ENCODE assay signal across 13 cellular contexts in genomic region chr16:66519482-66519881, GRCh38. TPM values are rescaled to one million over a fixed set of nuclear protein-coding genes. Genes with fewer than 3 reads are reported as not detected.
A peak's percentile ranks its signal among the peaks of the same experiment; 100 is the strongest.
DNase-seq lines count a peak whose midpoint lies in the region; ATAC-seq and TF ChIP-seq lines count a peak whose summit lies in the region.
"Had no signal": no experiment of that assay in that cellular context is flagged by ENCODE, and none has a peak within 500 bp of the region (broad histone marks: within the 10 kb centered on the region; RNA-seq: fewer than 3 reads in every experiment).

No MANE protein-coding gene starts in this region.

- peaks cover 95% of the 10 kb centered on the region for H3K4me1 ChIP-seq in BLaER1
- H3K4me1 ChIP-seq in MM.1S (ENCODE audit: low read length) = peaks cover 80% of the 10 kb centered on the region
- H3K4me1 ChIP-seq in endodermal cell (ENCODE audit: control insufficient read depth, insufficient read depth, low read length) = no peaks in the 10 kb centered on the region
- H3K4me1 ChIP-seq in neutrophil (ENCODE audit: control insufficient read depth in 1 of 2, insufficient read depth in 1 of 2, low read depth in 1 of 2, low read length in 1 of 2) = peaks cover 98 to 99% of the 10 kb centered on the region in 2 experiments

- H3K27ac Mint-ChIP-seq in endodermal cell (no peak overlapping the region), chondrocyte (ENCODE audit: unreplicated experiment) (no peak overlapping the region)

- H4K20me1 ChIP-seq in BLaER1 = no peaks in the 10 kb centered on the region
- no peaks in the 10 kb centered on the region for H4K20me1 ChIP-seq in MM.1S (ENCODE audit: insufficient read depth, low read length)

- WGBS in endodermal cell (ENCODE audit: insufficient coverage in 1 of 2, insufficient read length in 1 of 2), 2 experiments = 83 to 94% methylated on average over 3 to 5 of the region's 5 CpGs

- H3K4me3 ChIP-seq in BLaER1 (no peak overlapping the region), MM.1S (ENCODE audit: low read length) (no peak overlapping the region), endodermal cell (ENCODE audit: low read length) (no peak overlapping the region), neutrophil (ENCODE audit: low read depth in 1 of 2, low read length in 1 of 2) (peak overlapping the region; percentile 38 to 76)
- H3K4me3 ChIP-seq: SJSA1 had no signal

- ATAC-seq in HG03469 (IDR thresholded peaks at IDR 0.05; ENCODE audit: unreplicated experiment) (no peak), GM21390 (IDR thresholded peaks at IDR 0.05; ENCODE audit: unreplicated experiment) (no peak)

- H3K9ac ChIP-seq in BLaER1 (peak overlapping the region; percentile 36; the same call in 1 of the 2 replicates), MM.1S (ENCODE audit: low read length) (no peak overlapping the region), endodermal cell (ENCODE audit: extremely low read depth, low read length, poor library complexity, severe bottlenecking) (no peak overlapping the region)

- H3K9me3 ChIP-seq in BLaER1 (no peaks in the 10 kb centered on the region), MM.1S (replicated peaks; ENCODE audit: insufficient read depth, low read length) (no peaks in the 10 kb centered on the region), endodermal cell (ENCODE audit: control insufficient read depth, low read length) (no peaks in the 10 kb centered on the region), neutrophil (no peaks in the 10 kb centered on the region)
- H3K9me3 ChIP-seq: SJSA1 had no signal

- H3K36me3 Mint-ChIP-seq in endodermal cell (ENCODE audit: low read depth) = peaks cover 11% of the 10 kb centered on the region
- H3K36me3 Mint-ChIP-seq in chondrocyte (ENCODE audit: low read depth) = peaks cover 5% of the 10 kb centered on the region
- H3K36me3 Mint-ChIP-seq: activated naive CD4-positive, alpha-beta T cell treated with anti-CD3 and anti-CD28 coated beads, Interleukin-2, amount 50 U/mL, for 24 hours had no signal

- peaks cover 20% of the 10 kb centered on the region for H3K4me1 Mint-ChIP-seq in endodermal cell
- peaks cover 70% of the 10 kb centered on the region for H3K4me1 Mint-ChIP-seq in chondrocyte (ENCODE audit: low read depth)

- H3K79me2 ChIP-seq in MM.1S (ENCODE audit: low read length) = peaks cover 35% of the 10 kb centered on the region

- no peaks in the 10 kb centered on the region for H3K9me2 ChIP-seq in MM.1S (replicated peaks; ENCODE audit: insufficient read depth, low read length)

- H3K27ac ChIP-seq in BLaER1 (peak overlapping the region; percentile 92), MM.1S (ENCODE audit: low read length) (peak overlapping the region; percentile 92; the same call in 1 of the 2 replicates), endodermal cell (ENCODE audit: low read depth, low read length) (no peak overlapping the region), neutrophil (peak overlapping the region; percentile 98)
- H3K27ac ChIP-seq: SJSA1 had no signal

- peaks cover 65% of the 10 kb centered on the region for H3F3A ChIP-seq in MM.1S (ENCODE audit: insufficient read depth, low read length)

- H3K9me3 Mint-ChIP-seq in endodermal cell = peaks cover 4% of the 10 kb centered on the region
- H3K9me3 Mint-ChIP-seq in chondrocyte (ENCODE audit: low read depth) = no peaks in the 10 kb centered on the region
- H3K9me3 Mint-ChIP-seq: activated naive CD4-positive, alpha-beta T cell treated with anti-CD3 and anti-CD28 coated beads, Interleukin-2, amount 50 U/mL, for 24 hours had no signal

- DNase-seq in MM.1S (no peak), endodermal cell (peak; percentile 45), chondrocyte (ENCODE audit: low spot score) (no peak)
- DNase-seq in activated CD4-positive, CD25-positive, alpha-beta regulatory T cell treated with anti-CD3 and anti-CD28 coated beads, Interleukin-2, amount 50 U/mL, for 72 hours = no peak
- DNase-seq: glutamatergic neuron, NCI-H1048, NCI-H524 had no signal

- no peaks in the 10 kb centered on the region for H3K36me3 ChIP-seq in BLaER1
- no peaks in the 10 kb centered on the region for H3K36me3 ChIP-seq in MM.1S (replicated peaks; ENCODE audit: insufficient read depth, low read length)
- no peaks in the 10 kb centered on the region for H3K36me3 ChIP-seq in endodermal cell (ENCODE audit: control insufficient read depth, insufficient read depth, low read length)
- H3K36me3 ChIP-seq in neutrophil = no peaks in the 10 kb centered on the region

- H3K27me3 ChIP-seq in BLaER1 (no peaks in the 10 kb centered on the region), MM.1S (replicated peaks; ENCODE audit: insufficient read depth, low read length) (no peaks in the 10 kb centered on the region), endodermal cell (ENCODE audit: control insufficient read depth, insufficient read depth, low read length, poor library complexity, severe bottlenecking) (no peaks in the 10 kb centered on the region), neutrophil (no peaks in the 10 kb centered on the region)
- H3K27me3 ChIP-seq: SJSA1 had no signal

- H2AFZ ChIP-seq in MM.1S (ENCODE audit: low read length) = no peak overlapping the region

- peak overlapping the region; percentile 92 for H3K4me2 ChIP-seq in BLaER1
- no peak overlapping the region for H3K4me2 ChIP-seq in MM.1S (ENCODE audit: low read depth, low read length)

- TF ChIP-seq CTCF in MM.1S (IDR thresholded peaks at IDR 0.05; ENCODE audit: low read length) (no peak), endodermal cell (conservative IDR thresholded peaks at IDR 0.05) (no peak), neutrophil (IDR thresholded peaks at IDR 0.05) (no peak), chondrocyte (IDR thresholded peaks at IDR 0.05) (no peak)

- H3K4me3 Mint-ChIP-seq in endodermal cell (no peak overlapping the region), chondrocyte (ENCODE audit: unreplicated experiment) (no peak overlapping the region)

- no peaks in the 10 kb centered on the region for H3K27me3 Mint-ChIP-seq in endodermal cell (ENCODE audit: insufficient read depth)
- no peaks in the 10 kb centered on the region for H3K27me3 Mint-ChIP-seq in chondrocyte (ENCODE audit: low read depth)
- H3K27me3 Mint-ChIP-seq: activated naive CD4-positive, alpha-beta T cell treated with anti-CD3 and anti-CD28 coated beads, Interleukin-2, amount 50 U/mL, for 24 hours had no signal

RNA-seq across cellular contexts. Expression of gene TK2, which starts 30.4 kb away (rescaled TPM):
- total RNA-seq in endodermal cell = 10 to 100 TPM in 1 of 2 donors, 1 to 10 TPM in 1; 7.9 to 11.5 TPM
- 11.3 TPM for polyA plus RNA-seq in endodermal cell (2013, experiment 1 of 2)
- polyA plus RNA-seq in endodermal cell (2013, experiment 2 of 2) = 10.2 TPM
- 30.4 to 34.3 TPM (median 33.6 TPM) in 3 replicates for total RNA-seq in chondrocyte

RNA-seq across cellular contexts. Expression of gene CKLF, which starts 32.9 kb away (rescaled TPM):
- total RNA-seq in endodermal cell = 10 to 100 TPM; 22.5 to 40.7 TPM
- polyA plus RNA-seq in endodermal cell (2013, experiment 1 of 2) = 38.0 TPM
- 36.9 TPM for polyA plus RNA-seq in endodermal cell (2013, experiment 2 of 2)
- total RNA-seq in chondrocyte = 47.3 to 52.8 TPM (median 51.9 TPM) in 3 replicates

RNA-seq across cellular contexts. Expression of gene CMTM1, which starts 46.8 kb away (rescaled TPM):
- total RNA-seq in endodermal cell (1 to 10 TPM; 3.8 to 5.3 TPM), chondrocyte (6.3 to 11.9 TPM (median 9.6 TPM) in 3 replicates)
- 4.9 TPM for polyA plus RNA-seq in endodermal cell (2013, experiment 1 of 2)
- 3.4 TPM for polyA plus RNA-seq in endodermal cell (2013, experiment 2 of 2)

RNA-seq across cellular contexts. Expression of gene CMTM2, which starts 59.8 kb away (rescaled TPM):
- not detected for total RNA-seq in endodermal cell
- polyA plus RNA-seq in endodermal cell (2013, experiment 1 of 2) = not detected
- not detected for polyA plus RNA-seq in endodermal cell (2013, experiment 2 of 2)
- not detected in 3 replicates for total RNA-seq in chondrocyte
- total RNA-seq: SJSA1 had no signal

Comparison
In these comparisons a context has a peak if more than half of its experiments do, and no peak if none do; other contexts are left out.
1. H3K4me3 ChIP-seq: peak in neutrophil (2 of 2); none in BLaER1 (single experiment), MM.1S (single experiment) and endodermal cell (single experiment).